9 cellular contexts compared by ENCODE assay signal in genomic region chr6:21665436-21666199, GRCh38.
A peak's percentile ranks its signal among the peaks of the same experiment; 100 is the strongest.
DNase-seq lines count a peak whose midpoint lies in the region; ATAC-seq and TF ChIP-seq lines count a peak whose summit lies in the region.
"Had no signal": no experiment of that assay in that cellular context is flagged by ENCODE, and none has a peak within 500 bp of the region (broad histone marks: within the 10 kb centered on the region; RNA-seq: fewer than 3 reads in every experiment).

No MANE protein-coding gene starts in this region.

- ATAC-seq in body of pancreas (no peak), GM18519 (IDR thresholded peaks at IDR 0.05; ENCODE audit: low FRiP score, unreplicated experiment) (no peak)

- peaks cover 35% of the 10 kb centered on the region for H3K4me1 ChIP-seq in suprapubic skin
- peaks cover 31% of the 10 kb centered on the region for H3K4me1 ChIP-seq in body of pancreas

- DNase-seq in NCI-H2196 (lab: John Stamatoyannopoulos, UW; ENCODE audit: unreplicated experiment) (peak; percentile 2), NCI-H2196 treated with DMSO at 0.1 percent for 48 hours (lab: John Stamatoyannopoulos, UW; ENCODE audit: unreplicated experiment) (no peak), astrocyte of the spinal cord (ENCODE audit: low read depth, low spot score) (no peak), kidney epithelial cell (ENCODE audit: low read depth) (no peak), suprapubic skin (ENCODE audit: low spot score in 2 of 2) (no peak), body of pancreas (no peak), SKM-1 treated with dmso at 0.1 percent for 144 hours (lab: John Stamatoyannopoulos, UW; ENCODE audit: unreplicated experiment) (no peak)

- H3K36me3 ChIP-seq in kidney epithelial cell (ENCODE audit: control insufficient read depth, insufficient read depth, low read length) = no peaks in the 10 kb centered on the region
- H3K36me3 ChIP-seq in suprapubic skin = no peaks in the 10 kb centered on the region
- H3K36me3 ChIP-seq in body of pancreas (replicated peaks in 1 of 2; ENCODE audit: insufficient read depth in 1 of 2, low read depth in 2 of 2) = no peaks in the 10 kb centered on the region

- no peaks in the 10 kb centered on the region for H3K27me3 ChIP-seq in kidney epithelial cell (ENCODE audit: control insufficient read depth, insufficient read depth, low read length)
- peaks cover 49% of the 10 kb centered on the region for H3K27me3 ChIP-seq in suprapubic skin
- peaks cover 0 to 18% of the 10 kb centered on the region in 2 donors for H3K27me3 ChIP-seq in body of pancreas

- TF ChIP-seq CTCF in astrocyte of the spinal cord (IDR thresholded peaks at IDR 0.05; ENCODE audit: low read depth, low read length) (no peak), kidney epithelial cell (IDR thresholded peaks at IDR 0.05; ENCODE audit: insufficient read depth, low read length, poor library complexity, severe bottlenecking) (no peak), suprapubic skin (IDR thresholded peaks at IDR 0.05) (no peak), body of pancreas (IDR thresholded peaks at IDR 0.05) (no peak)

- H3K27ac ChIP-seq in suprapubic skin (no peak overlapping the region), body of pancreas (no peak overlapping the region)
- H3K27ac ChIP-seq: C4-2B had no signal

- in situ Hi-C loops in astrocyte of the spinal cord (cut with HindIII; ENCODE audit: low sequenced_read_pairs) = no loop called here

- WGBS in suprapubic skin = 5% methylated on average over 30 of the region's 35 CpGs
- WGBS in body of pancreas, 2 donors = 3% methylated on average over 35 of the region's 35 CpGs

- H3K4me3 ChIP-seq in astrocyte of the spinal cord (ENCODE audit: low read depth, low read length) (peak overlapping the region; percentile 64), kidney epithelial cell (ENCODE audit: low read depth, low read length) (peak overlapping the region; percentile 77), suprapubic skin (peak overlapping the region; percentile 56), body of pancreas (no peak overlapping the region)

- intact Hi-C loops in body of pancreas (cut with DNase I) = no loop called here

- no peak for TF ChIP-seq POLR2A in suprapubic skin (IDR thresholded peaks at IDR 0.05)
- TF ChIP-seq POLR2A in body of pancreas (IDR thresholded peaks at IDR 0.05) = no peak

- TF ChIP-seq EP300 in suprapubic skin (IDR thresholded peaks at IDR 0.05) = no peak

- H3K9me3 ChIP-seq in suprapubic skin = no peaks in the 10 kb centered on the region
- H3K9me3 ChIP-seq in body of pancreas = no peaks in the 10 kb centered on the region

Comparison
In these comparisons a context has a peak if more than half of its experiments do, and no peak if none do; other contexts are left out.
1. H3K4me3 ChIP-seq: peak in astrocyte of the spinal cord (single experiment), kidney epithelial cell (single experiment) and suprapubic skin (single experiment); none in body of pancreas (0 of 2).